In the genomic region with DNA sequence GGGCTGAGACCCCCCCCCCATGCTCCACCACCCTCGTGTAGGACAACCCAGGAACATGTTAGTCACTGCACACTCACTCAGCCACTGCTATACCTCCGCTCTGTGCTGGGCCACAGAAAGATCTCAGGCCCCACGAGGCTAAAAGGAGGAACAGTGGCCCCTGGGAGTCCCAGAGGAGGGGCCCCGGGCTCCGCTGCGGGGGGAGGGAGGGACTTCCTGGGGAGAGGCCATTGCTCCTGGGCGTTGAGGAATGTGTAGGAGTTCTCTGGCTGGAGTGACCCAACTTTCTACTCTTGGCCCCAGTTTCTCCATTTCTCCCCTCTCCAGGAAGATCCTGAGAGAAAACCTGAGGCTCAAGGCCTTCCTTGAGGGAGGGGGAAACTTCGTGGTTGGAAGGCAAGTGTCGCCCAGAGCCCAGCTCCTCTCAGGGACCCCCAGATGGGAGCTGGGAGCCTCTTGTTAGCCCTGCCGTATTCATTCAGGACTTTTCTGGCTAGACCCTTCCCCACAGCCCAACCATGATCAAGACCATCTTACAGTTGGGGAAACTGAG, we compare ENCODE assay signal across 3 cellular contexts.
TF ChIP-seq lines count a peak whose summit lies in the region.

No MANE protein-coding gene starts in this region.

TF ChIP-seq in SK-N-SH treated with all-trans-retinoic acid at 6 μM for 48 hours, 23 proteins besides CTCF, POLR2A, EP300 and RAD21:
- TF ChIP-seq ZFP3 (CRISPR knock-in tag; IDR thresholded peaks at IDR 0.05) (peak; percentile 98), ESRRG (CRISPR knock-in tag; IDR thresholded peaks at IDR 0.05) (no peak)

TF ChIP-seq in SK-N-SH, 30 proteins besides CTCF, POLR2A, EP300 and RAD21:
- TF ChIP-seq TCF12 (IDR thresholded peaks at IDR 0.05): no peak
- TF ChIP-seq GATA2 (CRISPR knock-in tag; IDR thresholded peaks at IDR 0.05): no peak
- no peak for TF ChIP-seq ELF1 (IDR thresholded peaks at IDR 0.05)
- TF ChIP-seq JUND (IDR thresholded peaks at IDR 0.05): no peak
- TF ChIP-seq NFIC (IDR thresholded peaks at IDR 0.05; ENCODE audit: borderline replicate concordance): no peak
- TF ChIP-seq RCOR1 (IDR thresholded peaks at IDR 0.05; ENCODE audit: low read length): no peak
- TF ChIP-seq SIN3A (IDR thresholded peaks at IDR 0.05; ENCODE audit: borderline replicate concordance, low read depth, low read length): no peak
- no peak for TF ChIP-seq CHD2 (IDR thresholded peaks at IDR 0.05; ENCODE audit: low read length, partially characterized antibody)
TF ChIP-seq in SK-N-SH: peak in this region for 0.

TF ChIP-seq in WTC11, 78 proteins besides CTCF, POLR2A, EP300 and RAD21:
- no peak for TF ChIP-seq ATF1 (CRISPR knock-in tag; IDR thresholded peaks at IDR 0.05)
- TF ChIP-seq CDX4 (CRISPR knock-in tag; IDR thresholded peaks at IDR 0.05; ENCODE audit: borderline replicate concordance): no peak
